In genomic region chr2:197368412-197368811, GRCh38 we compare ENCODE assay signal across 18 cellular contexts.
"Had no signal": no experiment of that assay in that cellular context is flagged by ENCODE, and none has a peak within 500 bp of the region (broad histone marks: within the 10 kb centered on the region; RNA-seq: fewer than 3 reads in every experiment).

No MANE protein-coding gene starts in this region.

- FAIRE-seq: RCC 7860 had no signal

- DNase-seq: KBM-7, NCI-H1092 treated with DMSO at 0.1 percent for 48 hours, NCI-H1436, NCI-H187, NCI-H2029, NCI-H2081 treated with DMSO at 0.1 percent for 48 hours, NCI-H2171, NCI-H226, NCI-H446, NCI-H510A, NCI-H524 treated with DMSO at 0.1 percent for 48 hours, NCI-H69, NCI-H774, RPMI8226, SHP77, SK-N-SH, SW 1271 had no signal

- H3K9me3 ChIP-seq: SK-N-SH had no signal
